In the genomic region with DNA sequence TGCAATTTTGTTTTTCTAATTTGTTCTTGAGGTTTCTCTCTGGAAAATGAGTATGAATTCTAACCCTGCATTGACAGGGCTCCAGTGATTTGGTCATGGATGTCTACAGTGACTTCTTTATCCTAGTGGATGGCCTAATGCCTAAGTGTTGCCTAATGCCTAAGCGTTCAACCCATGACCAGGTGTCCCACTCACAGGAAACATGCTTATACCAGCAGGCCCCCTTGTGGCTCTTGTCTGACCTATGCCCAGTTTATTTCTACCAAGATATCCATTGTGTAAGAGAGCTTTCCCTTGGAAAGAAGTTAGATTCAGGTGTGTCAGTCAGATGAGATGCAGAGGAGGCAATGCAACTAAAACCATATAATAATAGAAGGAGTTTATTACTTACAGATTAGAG, we compare ENCODE assay signal across 11 cellular contexts.
DNase-seq lines count a peak whose midpoint lies in the region; ATAC-seq and TF ChIP-seq lines count a peak whose summit lies in the region.
"Had no signal": no experiment of that assay in that cellular context is flagged by ENCODE, and none has a peak within 500 bp of the region (broad histone marks: within the 10 kb centered on the region; RNA-seq: fewer than 3 reads in every experiment).

No MANE protein-coding gene starts in this region.

- H3K4me1 ChIP-seq in mesendoderm (ENCODE audit: control insufficient read depth, low read depth, low read length): peaks cover 5% of the 10 kb centered on the region

- H3K56ac ChIP-seq in mesendoderm (ENCODE audit: low read length): no peak overlapping the region

- H2BK120ac ChIP-seq in mesendoderm (ENCODE audit: low read depth, low read length): no peak overlapping the region

- H4K8ac ChIP-seq in mesendoderm (ENCODE audit: low read depth, low read length): no peak overlapping the region

- H4K5ac ChIP-seq in mesendoderm (ENCODE audit: low read length): no peak overlapping the region

- peak; percentile 79 for DNase-seq in NCI-H2171 treated with DMSO at 0.1 percent for 48 hours (lab: John Stamatoyannopoulos, UW)
- no peak for DNase-seq in NCI-H2171 (lab: John Stamatoyannopoulos, UW)
- DNase-seq in RKO (ENCODE audit: low spot score): peak; percentile 28
- DNase-seq in mesendoderm: peak; percentile 71
- DNase-seq in GM19238 (ENCODE audit: insufficient read length, low spot score): no peak
- DNase-seq: GF-D8, small intestine had no signal

- no peak overlapping the region for H3K18ac ChIP-seq in mesendoderm (ENCODE audit: low read length)

- H3K27ac ChIP-seq in mesendoderm (ENCODE audit: low read depth, low read length): no peak overlapping the region
- H3K27ac ChIP-seq: HL-60 had no signal

- no peak overlapping the region for H3K23ac ChIP-seq in mesendoderm (ENCODE audit: low read length)

- H3K79me1 ChIP-seq in mesendoderm (ENCODE audit: low read length): no peaks in the 10 kb centered on the region

- H2BK15ac ChIP-seq in mesendoderm (replicated peaks; ENCODE audit: low read depth): no peak overlapping the region

- H3K27me3 ChIP-seq in mesendoderm (ENCODE audit: insufficient read depth, low read length, poor library complexity): no peaks in the 10 kb centered on the region

- no CpG with 5 or more reads among the region's 1 CpG for WGBS in mesendoderm (ENCODE audit: extremely low coverage, insufficient coverage, low lambda C conversion rate)

- no peaks in the 10 kb centered on the region for H3K79me2 ChIP-seq in mesendoderm (ENCODE audit: control insufficient read depth, insufficient read depth, low read length)

- no peak overlapping the region for H3K4me2 ChIP-seq in mesendoderm (ENCODE audit: low read length)

- no peak for ATAC-seq in GM21723 (IDR thresholded peaks at IDR 0.05; ENCODE audit: unreplicated experiment)
- no peak for ATAC-seq in HG02840 (IDR thresholded peaks at IDR 0.05; ENCODE audit: low FRiP score, unreplicated experiment)

- H2BK5ac ChIP-seq in mesendoderm (ENCODE audit: low read length): no peak overlapping the region

- H2AK5ac ChIP-seq in mesendoderm (ENCODE audit: low read length): no peak overlapping the region

- H3K9ac ChIP-seq in mesendoderm (ENCODE audit: low read length): no peak overlapping the region

- H3K4me3 ChIP-seq in mesendoderm (ENCODE audit: low read length): no peak overlapping the region

- no peak overlapping the region for H3K4ac ChIP-seq in mesendoderm (ENCODE audit: low read depth, low read length)

- peak; percentile 30; the same call in 1 of the 2 replicates for TF ChIP-seq CTCF in LNCAP (IDR thresholded peaks at IDR 0.05)

- no peaks in the 10 kb centered on the region for H3K36me3 ChIP-seq in mesendoderm (ENCODE audit: control insufficient read depth, insufficient read depth, low read length)

Comparison
In these comparisons a context has a peak if more than half of its experiments do, and no peak if none do; other contexts are left out.
1. DNase-seq: peak in NCI-H2171 treated with DMSO at 0.1 percent for 48 hours (single experiment), RKO (single experiment) and mesendoderm (single experiment); none in NCI-H2171 (single experiment) and GM19238 (single experiment).